Comparison of ENCODE assay signal across 19 cellular contexts in genomic region chr5:78271766-78272165, GRCh38.
"Had no signal": no experiment of that assay in that cellular context is flagged by ENCODE, and none has a peak within 500 bp of the region (broad histone marks: within the 10 kb centered on the region; RNA-seq: fewer than 3 reads in every experiment).

No MANE protein-coding gene starts in this region.

- FAIRE-seq: keratinocyte had no signal

- H3K27me3 ChIP-seq: cardiac muscle cell, tibial artery had no signal

- H3K9me3 ChIP-seq: tibial artery had no signal

- ATAC-seq: stimulated activated naive CD8-positive, alpha-beta T cell treated with anti-CD3 and anti-CD28 coated beads, Interleukin-15, Interleukin-2, amounts not matched to agents 100 U/mL and 50 U/mL, for 24 hours had no signal

- DNase-seq: activated CD4-positive, CD25-positive, alpha-beta regulatory T cell treated with anti-CD3 and anti-CD28 coated beads, Interleukin-2, amount 50 U/mL, for 72 hours; activated CD8-positive, alpha-beta memory T cell treated with anti-CD3 and anti-CD28 coated beads for 24 hours; activated CD8-positive, alpha-beta memory T cell treated with anti-CD3 and anti-CD28 coated beads, Interleukin-2, amount 50 U/mL, for 48 hours; activated gamma-delta T cell; activated naive CD8-positive, alpha-beta T cell treated with anti-CD3 and anti-CD28 coated beads, Interleukin-2, amount 10 ng/mL, durations not matched to agents 7 days and 5 days; amygdala; dermis blood vessel endothelial cell; effector memory CD4-positive, alpha-beta T cell; midbrain; stimulated activated CD4-positive, alpha-beta T cell treated with anti-CD3 and anti-CD28 coated beads, Interleukin-12 subunit alpha, Interleukin-12 subunit beta, amount 100 ng/mL, for 4 hours; stimulated activated CD4-positive, alpha-beta T cell treated with anti-CD3 and anti-CD28 coated beads, Interleukin-1b, Interleukin-23, amount 100 ng/mL, for 48 hours; stimulated activated naive CD8-positive, alpha-beta T cell treated with anti-CD3 and anti-CD28 coated beads, Interleukin-15, Interleukin-2, amounts not matched to agents 100 U/mL and 50 U/mL, for 24 hours; substantia nigra; tibial artery had no signal

- H3K36me3 ChIP-seq: cardiac muscle cell, tibial artery had no signal

- H3K4me3 ChIP-seq: cardiac muscle cell, lung, tibial artery had no signal

- H3K27me3 Mint-ChIP-seq: activated naive CD8-positive, alpha-beta T cell treated with anti-CD3 and anti-CD28 coated beads, Interleukin-2, amount 10 ng/mL, durations not matched to agents 7 days and 5 days; progenitor cell of endocrine pancreas had no signal

- H3K27ac ChIP-seq: cardiac muscle cell, tibial artery had no signal

- H3K4me3 Mint-ChIP-seq: activated naive CD8-positive, alpha-beta T cell treated with anti-CD3 and anti-CD28 coated beads, Interleukin-2, amount 10 ng/mL, durations not matched to agents 7 days and 5 days; neural crest cell had no signal

- H3K27ac Mint-ChIP-seq: activated naive CD8-positive, alpha-beta T cell treated with anti-CD3 and anti-CD28 coated beads, Interleukin-2, amount 10 ng/mL, durations not matched to agents 7 days and 5 days; progenitor cell of endocrine pancreas had no signal

- H3K9me3 Mint-ChIP-seq: activated naive CD8-positive, alpha-beta T cell treated with anti-CD3 and anti-CD28 coated beads, Interleukin-2, amount 10 ng/mL, durations not matched to agents 7 days and 5 days; neural crest cell had no signal
